Comparison of ENCODE assay signal across 21 cellular contexts in the genomic region with DNA sequence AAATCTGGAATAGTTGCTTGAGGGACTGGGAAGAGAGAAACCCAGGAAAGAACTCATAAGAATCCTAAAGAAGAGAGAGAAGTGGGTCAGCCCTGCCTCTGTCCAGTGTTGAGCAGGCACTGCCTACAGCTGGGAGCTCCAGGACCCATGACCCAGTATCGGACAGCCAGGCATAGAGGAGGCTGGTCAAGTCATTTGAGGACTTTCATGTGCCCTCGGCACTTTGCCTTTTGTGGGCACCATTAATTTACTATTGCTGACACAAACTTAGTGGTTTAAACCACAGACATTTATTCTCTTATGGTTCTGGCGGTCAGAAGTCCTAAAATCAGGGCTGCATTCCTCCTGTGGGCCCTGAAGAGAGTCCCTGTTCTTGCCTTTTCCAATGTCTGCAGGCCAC.
"Had no signal": no experiment of that assay in that cellular context is flagged by ENCODE, and none has a peak within 500 bp of the region (broad histone marks: within the 10 kb centered on the region; RNA-seq: fewer than 3 reads in every experiment).

No MANE protein-coding gene starts in this region.

- H3K4me1 ChIP-seq: gastrocnemius medialis, heart right ventricle, right lobe of liver, suprapubic skin, upper lobe of left lung, vagina had no signal

- H3K36me3 ChIP-seq: gastrocnemius medialis, heart right ventricle, ovary, right lobe of liver, suprapubic skin, tibial artery, upper lobe of left lung, vagina had no signal

- H3K36me3 Mint-ChIP-seq: naive thymus-derived CD4-positive, alpha-beta T cell had no signal

- DNase-seq: cerebellar nuclear complex; effector memory CD8-positive, alpha-beta T cell; gastrocnemius medialis; heart right ventricle; hypothalamus; kidney glomerular epithelial cell; mesendoderm; naive thymus-derived CD4-positive, alpha-beta T cell; ovary; right lobe of liver; small intestine; stimulated activated CD4-positive, alpha-beta T cell treated with anti-CD3 and anti-CD28 coated beads, Interleukin-12 subunit alpha, Interleukin-12 subunit beta, amount 100 ng/mL, for 4 hours; stimulated activated naive CD4-positive, alpha-beta T cell treated with Interleukin-2 at 50 U/mL for 16 hours; tibial artery; upper lobe of left lung had no signal

- H3K27me3 ChIP-seq: gastrocnemius medialis, ovary, right lobe of liver, tibial artery, upper lobe of left lung, vagina had no signal

- H3K4me3 ChIP-seq: gastrocnemius medialis, heart right ventricle, ovary, right lobe of liver, suprapubic skin, tibial artery, upper lobe of left lung, vagina had no signal

- H3K9me3 Mint-ChIP-seq: dendritic cell treated with granulocyte-macrophage colony-stimulating factor and Interleukin-4, amounts not matched to agents 40 ng/mL and 50 ng/mL, for 4 days; effector memory CD8-positive, alpha-beta T cell had no signal

- H3K27ac Mint-ChIP-seq: dendritic cell treated with granulocyte-macrophage colony-stimulating factor and Interleukin-4, amounts not matched to agents 40 ng/mL and 50 ng/mL, for 4 days; effector memory CD8-positive, alpha-beta T cell; naive thymus-derived CD4-positive, alpha-beta T cell; progenitor cell of endocrine pancreas had no signal

- H3K27ac ChIP-seq: gastrocnemius medialis, heart right ventricle, ovary, right lobe of liver, suprapubic skin, upper lobe of left lung, vagina had no signal

- FAIRE-seq: colon, islet of Langerhans, small intestine had no signal

- H3K9me3 ChIP-seq: gastrocnemius medialis, ovary, right lobe of liver, suprapubic skin, tibial artery, upper lobe of left lung, vagina had no signal

- H3K4me3 Mint-ChIP-seq: dendritic cell treated with granulocyte-macrophage colony-stimulating factor and Interleukin-4, amounts not matched to agents 40 ng/mL and 50 ng/mL, for 4 days; effector memory CD8-positive, alpha-beta T cell; naive thymus-derived CD4-positive, alpha-beta T cell had no signal
